29 cellular contexts compared by ENCODE assay signal in genomic region chr5:158023266-158023665, GRCh38.
DNase-seq lines count a peak whose midpoint lies in the region; ATAC-seq, FAIRE-seq and TF ChIP-seq lines count a peak whose summit lies in the region.
"Had no signal": no experiment of that assay in that cellular context is flagged by ENCODE, and none has a peak within 500 bp of the region (broad histone marks: within the 10 kb centered on the region; RNA-seq: fewer than 3 reads in every experiment).

No MANE protein-coding gene starts in this region.

- no peaks in the 10 kb centered on the region for H3K79me2 ChIP-seq in SK-N-SH (ENCODE audit: insufficient read depth)

- no peaks in the 10 kb centered on the region for H3K9me2 ChIP-seq in SK-N-SH

- no peaks in the 10 kb centered on the region for H3K4me1 ChIP-seq in SK-N-SH (ENCODE audit: control insufficient read depth in 1 of 2, insufficient read depth in 2 of 2, low read depth in 1 of 2, low read length in 1 of 2)
- H3K4me1 ChIP-seq: gastroesophageal sphincter had no signal

- CTCF ChIA-PET in SK-N-SH (lab: Yijun Ruan, JAX) = interaction anchor here (0.6 kb wide), 1 partner anchor 19 kb away, joined by 3 read pairs; no protein-coding TSS in a partner anchor

- TF ChIP-seq CTCF in SK-N-SH (IDR thresholded peaks at IDR 0.05) (no peak), bronchial epithelial cell (IDR thresholded peaks at IDR 0.05; ENCODE audit: insufficient read depth, low read length, severe bottlenecking) (no peak)

- ATAC-seq in SK-N-SH treated with all-trans-retinoic acid at 6 μM for 48 hours (peak; percentile 30; the same call in 2 of the 3 replicates), left colon (peak; percentile 52)
- ATAC-seq: activated CD4-positive, CD25-positive, alpha-beta regulatory T cell treated with anti-CD3 and anti-CD28 coated beads, Interleukin-2, amount 50 U/mL, for 24 hours; gastroesophageal sphincter; HCT116; left lobe of liver had no signal

- FAIRE-seq in bronchial epithelial cell (lab: Jason Lieb, UNC) = peak; percentile 81
- FAIRE-seq: G401.6, TTC549 had no signal

- no peak overlapping the region for H3K4me2 ChIP-seq in SK-N-SH

- no peak overlapping the region for H3K27ac ChIP-seq in SK-N-SH (ENCODE audit: low read depth in 2 of 2, low read length in 1 of 2)
- H3K27ac ChIP-seq: gastroesophageal sphincter had no signal

- H2AFZ ChIP-seq in SK-N-SH (ENCODE audit: low read depth) = no peak overlapping the region

- H3K9me3 ChIP-seq in SK-N-SH = no peaks in the 10 kb centered on the region
- H3K9me3 ChIP-seq: gastroesophageal sphincter had no signal

- DNase-seq in SK-N-SH = no peak
- DNase-seq in bronchial epithelial cell (ENCODE audit: low read depth) = peak; percentile 92
- peak; percentile 35 to 44 for DNase-seq in left colon
- DNase-seq in NCI-H1105 treated with DMSO at 0.1 percent for 48 hours (lab: John Stamatoyannopoulos, UW) = no peak
- no peak for DNase-seq in NCI-H2171 (lab: John Stamatoyannopoulos, UW)
- DNase-seq in NCI-H524 (lab: John Stamatoyannopoulos, UW) = no peak
- DNase-seq in RKO (ENCODE audit: low spot score) = no peak
- DNase-seq: 8988T; activated CD4-positive, alpha-beta T cell treated with anti-CD3 and anti-CD28 coated beads, Interleukin-2, amount 50 U/mL, for 4 hours; activated naive CD4-positive, alpha-beta T cell treated with Interleukin-2 at 50 U/mL for 16 hours; C1 segment of cervical spinal cord; dermis blood vessel endothelial cell; DMS53; endodermal cell; hippocampal formation; mesenchymal stem cell; NCI-H146; NCI-H446; nucleus accumbens; stimulated activated CD4-positive, alpha-beta T cell treated with anti-CD3 and anti-CD28 coated beads, Interleukin-15, amount 100 ng/mL, for 24 hours; stimulated activated CD4-positive, alpha-beta T cell treated with anti-CD3 and anti-CD28 coated beads, Interleukin-4, amount 100 ng/mL, for 4 hours; trophoblast cell had no signal

- no peaks in the 10 kb centered on the region for H3K36me3 ChIP-seq in SK-N-SH (replicated peaks in 1 of 2; ENCODE audit: control insufficient read depth in 1 of 2, insufficient read depth in 2 of 2, low read length in 1 of 2)
- no peaks in the 10 kb centered on the region for H3K36me3 ChIP-seq in bronchial epithelial cell (ENCODE audit: control insufficient read depth, insufficient read depth, low read length)
- H3K36me3 ChIP-seq: gastroesophageal sphincter had no signal

- no peaks in the 10 kb centered on the region for H3K27me3 ChIP-seq in SK-N-SH (ENCODE audit: insufficient read depth)
- no peaks in the 10 kb centered on the region for H3K27me3 ChIP-seq in bronchial epithelial cell (ENCODE audit: control insufficient read depth, insufficient read depth, low read length)
- H3K27me3 ChIP-seq: gastroesophageal sphincter had no signal

- intact Hi-C loops in left colon (cut with DNase I, micrococcal nuclease) = no loop called here

- POLR2A ChIA-PET in SK-N-SH (lab: Yijun Ruan, JAX) = no interaction called here

- no peak overlapping the region for H3K4me3 ChIP-seq in SK-N-SH (ENCODE audit: low read depth in 2 of 2, low read length in 1 of 2)
- H3K4me3 ChIP-seq in bronchial epithelial cell (ENCODE audit: low read depth, low read length) = no peak overlapping the region
- H3K4me3 ChIP-seq: gastroesophageal sphincter had no signal

- no peaks in the 10 kb centered on the region for H3F3A ChIP-seq in SK-N-SH (replicated peaks; ENCODE audit: insufficient read depth)

- 56% methylated on average over 7 of the region's 7 CpGs for WGBS in SK-N-SH (ENCODE audit: low lambda C conversion rate)

- no peak overlapping the region for H3K9ac ChIP-seq in SK-N-SH

- no peak for TF ChIP-seq EP300 in SK-N-SH (IDR thresholded peaks at IDR 0.05; ENCODE audit: borderline replicate concordance in 1 of 2, low read depth in 1 of 2, low read length in 1 of 2)

- no peak for TF ChIP-seq RAD21 in SK-N-SH (IDR thresholded peaks at IDR 0.05; ENCODE audit: low read length)

- H4K20me1 ChIP-seq in SK-N-SH (ENCODE audit: insufficient read depth) = no peaks in the 10 kb centered on the region

TF ChIP-seq in SK-N-SH treated with all-trans-retinoic acid at 6 μM for 48 hours, 23 proteins besides CTCF, POLR2A, EP300 and RAD21 (continues in another document):
- TF ChIP-seq TSHZ2 (CRISPR knock-in tag; IDR thresholded peaks at IDR 0.05) (no peak), ZFP3 (CRISPR knock-in tag; IDR thresholded peaks at IDR 0.05) (no peak), ZNF565 (CRISPR knock-in tag; conservative IDR thresholded peaks at IDR 0.05; ENCODE audit: low read depth) (no peak), PPARA (CRISPR knock-in tag; IDR thresholded peaks at IDR 0.05; ENCODE audit: borderline replicate concordance) (no peak)
- TF ChIP-seq, protein P1, sequence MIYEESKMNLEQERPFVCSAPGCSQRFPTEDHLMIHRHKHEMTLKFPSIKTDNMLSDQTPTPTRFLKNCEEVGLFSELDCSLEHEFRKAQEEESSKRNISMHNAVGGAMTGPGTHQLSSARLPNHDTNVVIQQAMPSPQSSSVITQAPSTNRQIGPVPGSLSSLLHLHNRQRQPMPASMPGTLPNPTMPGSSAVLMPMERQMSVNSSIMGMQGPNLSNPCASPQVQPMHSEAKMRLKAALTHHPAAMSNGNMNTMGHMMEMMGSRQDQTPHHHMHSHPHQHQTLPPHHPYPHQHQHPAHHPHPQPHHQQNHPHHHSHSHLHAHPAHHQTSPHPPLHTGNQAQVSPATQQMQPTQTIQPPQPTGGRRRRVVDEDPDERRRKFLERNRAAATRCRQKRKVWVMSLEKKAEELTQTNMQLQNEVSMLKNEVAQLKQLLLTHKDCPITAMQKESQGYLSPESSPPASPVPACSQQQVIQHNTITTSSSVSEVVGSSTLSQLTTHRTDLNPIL (CRISPR knock-in tag; IDR thresholded peaks at IDR 0.05; ENCODE audit: low read depth) = no peak

TF ChIP-seq in SK-N-SH, 30 proteins besides CTCF, POLR2A, EP300 and RAD21 (continues in another document):
- TF ChIP-seq TAF1 (IDR thresholded peaks at IDR 0.05; ENCODE audit: borderline replicate concordance, low read depth, low read length) (no peak), FOXJ3 (CRISPR knock-in tag; IDR thresholded peaks at IDR 0.05) (no peak), TEAD4 (IDR thresholded peaks at IDR 0.05; ENCODE audit: borderline replicate concordance, insufficient read depth) (no peak), IRF3 (IDR thresholded peaks at IDR 0.05; ENCODE audit: low read depth, low read length) (no peak), GABPA (IDR thresholded peaks at IDR 0.05; ENCODE audit: low read depth) (no peak), TCF12 (IDR thresholded peaks at IDR 0.05) (no peak), YY1 (IDR thresholded peaks at IDR 0.05; ENCODE audit: low read depth) (no peak), CHD2 (IDR thresholded peaks at IDR 0.05; ENCODE audit: low read length, partially characterized antibody) (no peak), NFIC (IDR thresholded peaks at IDR 0.05; ENCODE audit: borderline replicate concordance) (no peak), NRF1 (IDR thresholded peaks at IDR 0.05; ENCODE audit: low read depth, low read length) (no peak), MEF2A (IDR thresholded peaks at IDR 0.05; ENCODE audit: borderline replicate concordance, low read depth) (no peak), EZH2phosphoT487 (IDR thresholded peaks at IDR 0.05; ENCODE audit: borderline replicate concordance, low read depth) (no peak), USF1 (IDR thresholded peaks at IDR 0.05; ENCODE audit: borderline replicate concordance, low read depth) (no peak), FOSL2 (IDR thresholded peaks at IDR 0.05; ENCODE audit: borderline replicate concordance, low read depth) (no peak)
- TF ChIP-seq, protein P2, sequence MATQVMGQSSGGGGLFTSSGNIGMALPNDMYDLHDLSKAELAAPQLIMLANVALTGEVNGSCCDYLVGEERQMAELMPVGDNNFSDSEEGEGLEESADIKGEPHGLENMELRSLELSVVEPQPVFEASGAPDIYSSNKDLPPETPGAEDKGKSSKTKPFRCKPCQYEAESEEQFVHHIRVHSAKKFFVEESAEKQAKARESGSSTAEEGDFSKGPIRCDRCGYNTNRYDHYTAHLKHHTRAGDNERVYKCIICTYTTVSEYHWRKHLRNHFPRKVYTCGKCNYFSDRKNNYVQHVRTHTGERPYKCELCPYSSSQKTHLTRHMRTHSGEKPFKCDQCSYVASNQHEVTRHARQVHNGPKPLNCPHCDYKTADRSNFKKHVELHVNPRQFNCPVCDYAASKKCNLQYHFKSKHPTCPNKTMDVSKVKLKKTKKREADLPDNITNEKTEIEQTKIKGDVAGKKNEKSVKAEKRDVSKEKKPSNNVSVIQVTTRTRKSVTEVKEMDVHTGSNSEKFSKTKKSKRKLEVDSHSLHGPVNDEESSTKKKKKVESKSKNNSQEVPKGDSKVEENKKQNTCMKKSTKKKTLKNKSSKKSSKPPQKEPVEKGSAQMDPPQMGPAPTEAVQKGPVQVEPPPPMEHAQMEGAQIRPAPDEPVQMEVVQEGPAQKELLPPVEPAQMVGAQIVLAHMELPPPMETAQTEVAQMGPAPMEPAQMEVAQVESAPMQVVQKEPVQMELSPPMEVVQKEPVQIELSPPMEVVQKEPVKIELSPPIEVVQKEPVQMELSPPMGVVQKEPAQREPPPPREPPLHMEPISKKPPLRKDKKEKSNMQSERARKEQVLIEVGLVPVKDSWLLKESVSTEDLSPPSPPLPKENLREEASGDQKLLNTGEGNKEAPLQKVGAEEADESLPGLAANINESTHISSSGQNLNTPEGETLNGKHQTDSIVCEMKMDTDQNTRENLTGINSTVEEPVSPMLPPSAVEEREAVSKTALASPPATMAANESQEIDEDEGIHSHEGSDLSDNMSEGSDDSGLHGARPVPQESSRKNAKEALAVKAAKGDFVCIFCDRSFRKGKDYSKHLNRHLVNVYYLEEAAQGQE (IDR thresholded peaks at IDR 0.05; ENCODE audit: low read depth, low read length) = no peak

Comparison
In these comparisons a context has a peak if more than half of its experiments do, and no peak if none do; other contexts are left out.
1. DNase-seq: peak in bronchial epithelial cell (single experiment) and left colon (2 of 2); none in SK-N-SH (single experiment), NCI-H1105 treated with DMSO at 0.1 percent for 48 hours (single experiment), NCI-H2171 (single experiment), NCI-H524 (0 of 2) and RKO (single experiment).